In genomic region chr5:149990518-149991376, GRCh38 we compare ENCODE assay signal across 8 cellular contexts. TPM values are rescaled to one million over a fixed set of nuclear protein-coding genes. Genes with fewer than 3 reads are reported as not detected.
DNase-seq lines count a peak whose midpoint lies in the region; ATAC-seq and TF ChIP-seq lines count a peak whose summit lies in the region.

No MANE protein-coding gene starts in this region.

- no peak overlapping the region for H3K4me3 ChIP-seq in DND-41 (ENCODE audit: low read depth in 1 of 2, low read length in 2 of 2)
- no peak overlapping the region for H3K4me3 ChIP-seq in HCT116 (replicated peaks in 1 of 2; ENCODE audit: low read depth in 1 of 2, low read length in 2 of 2)
- H3K4me3 ChIP-seq in SU-DHL-6 (ENCODE audit: insufficient read depth, low read length, poor library complexity, severe bottlenecking): no peak overlapping the region
- H3K4me3 ChIP-seq in adipocyte (ENCODE audit: low read length): no peak overlapping the region
- no peak overlapping the region for H3K4me3 ChIP-seq in retinal pigment epithelial cell (ENCODE audit: low read length)

- H3K9me3 ChIP-seq in DND-41 (ENCODE audit: insufficient read depth, low read length, severe bottlenecking): no peaks in the 10 kb centered on the region
- H3K9me3 ChIP-seq in HCT116 (ENCODE audit: control insufficient read depth in 1 of 2, insufficient read depth in 1 of 2, low read depth in 1 of 2, low read length in 2 of 2): no peaks in the 10 kb centered on the region
- H3K9me3 ChIP-seq in SU-DHL-6 (ENCODE audit: insufficient read depth, low read length): no peaks in the 10 kb centered on the region
- no peaks in the 10 kb centered on the region for H3K9me3 ChIP-seq in adipocyte (ENCODE audit: control insufficient read depth, low read length)

- no peaks in the 10 kb centered on the region for H3F3A ChIP-seq in SU-DHL-6 (ENCODE audit: insufficient read depth)

- H3K9ac ChIP-seq in DND-41 (ENCODE audit: low read depth, low read length) (no peak overlapping the region), HCT116 (ENCODE audit: low read length) (no peak overlapping the region), SU-DHL-6 (ENCODE audit: low read length) (no peak overlapping the region), adipocyte (ENCODE audit: low read length) (no peak overlapping the region)

- CTCF ChIA-PET in HCT116 (lab: Charles Lee): interaction anchor here (0.6 to 5.3 kb wide), 19 partner anchors 8 to 355 kb away, joined by 3 to 88 read pairs (median 7); partner anchors contain the start of genes HMGXB3, SLC26A2 and TIGD6

- no peak overlapping the region for H3K27ac ChIP-seq in DND-41 (ENCODE audit: low read length)
- no peak overlapping the region for H3K27ac ChIP-seq in HCT116 (ENCODE audit: low read depth, low read length)
- H3K27ac ChIP-seq in SU-DHL-6 (ENCODE audit: low read depth, low read length): no peak overlapping the region

- no TSS peak for BruUV-seq in HCT116 (replicated peaks; lab: Mats Ljungman, UMichigan)

- H3K4me2 ChIP-seq in DND-41 (ENCODE audit: insufficient read depth, low read length): no peak overlapping the region
- H3K4me2 ChIP-seq in HCT116 (ENCODE audit: low read length): no peak overlapping the region
- no peak overlapping the region for H3K4me2 ChIP-seq in SU-DHL-6 (ENCODE audit: low read depth, low read length, poor library complexity, severe bottlenecking)

- H3K27me3 ChIP-seq in DND-41 (ENCODE audit: insufficient read depth, low read length, poor library complexity) (no peaks in the 10 kb centered on the region), HCT116 (ENCODE audit: insufficient read depth, low read length) (no peaks in the 10 kb centered on the region), SU-DHL-6 (ENCODE audit: low read length) (no peaks in the 10 kb centered on the region), adipocyte (replicated peaks; ENCODE audit: control insufficient read depth, insufficient read depth, low read length) (no peaks in the 10 kb centered on the region)

- peak; percentile 98 for TF ChIP-seq RAD21 in HCT116 (IDR thresholded peaks at IDR 0.05; ENCODE audit: low read depth)

- H3K4me1 ChIP-seq in DND-41 (ENCODE audit: insufficient read depth, low read length) (no peaks in the 10 kb centered on the region), HCT116 (ENCODE audit: control insufficient read depth in 1 of 2, insufficient read depth in 2 of 2, low read length in 2 of 2) (no peaks in the 10 kb centered on the region), adipocyte (ENCODE audit: control insufficient read depth, insufficient read depth, low read length) (peaks cover 20% of the 10 kb centered on the region)

- no peak overlapping the region for H2AFZ ChIP-seq in DND-41 (ENCODE audit: low read depth, low read length)
- no peak overlapping the region for H2AFZ ChIP-seq in HCT116 (ENCODE audit: low read depth, low read length, poor library complexity, severe bottlenecking)
- H2AFZ ChIP-seq in SU-DHL-6 (ENCODE audit: low read depth, low read length, severe bottlenecking): no peak overlapping the region

- RAD21 ChIA-PET in HCT116 (lab: Charles Lee; ENCODE audit: low non-redundant PET in 1 of 2, low total read pairs in 2 of 2, uncharacterized antibody in 2 of 2, unreplicated experiment in 2 of 2): interaction anchor here (0.6 to 2.0 kb wide), 8 partner anchors 27 to 353 kb away, joined by 3 to 11 read pairs (median 4); partner anchors contain the start of gene SLC26A2 (in 1 of the 2)

- peaks cover 9% of the 10 kb centered on the region; the same call in 1 of the 2 replicates for H3K36me3 ChIP-seq in DND-41 (ENCODE audit: insufficient read depth, low read length)
- H3K36me3 ChIP-seq in HCT116 (ENCODE audit: control insufficient read depth in 1 of 2, insufficient read depth in 2 of 2, low read length in 2 of 2): no peaks in the 10 kb centered on the region
- no peaks in the 10 kb centered on the region for H3K36me3 ChIP-seq in SU-DHL-6 (ENCODE audit: low read length)
- H3K36me3 ChIP-seq in adipocyte (ENCODE audit: control insufficient read depth, insufficient read depth, low read length, severe bottlenecking): peaks cover 12% of the 10 kb centered on the region

- H3K9me2 ChIP-seq in HCT116 (ENCODE audit: insufficient read depth) (no peaks in the 10 kb centered on the region), SU-DHL-6 (replicated peaks; ENCODE audit: insufficient read depth, low read length) (no peaks in the 10 kb centered on the region)

- ATAC-seq in DND-41 (ENCODE audit: insufficient read depth, low read depth) (peak; percentile 95), HCT116 (peak; percentile 97), left cardiac atrium (peak; percentile 82 to 85)

- TF ChIP-seq POLR2A in HCT116 (IDR thresholded peaks at IDR 0.05; ENCODE audit: borderline replicate concordance, extremely low read depth, insufficient read depth, insufficient read length): no peak

- POLR2A ChIA-PET in HCT116 (lab: Charles Lee): interaction anchor here (0.9 to 1.2 kb wide), 2 partner anchors 24 to 157 kb away, joined by 3 to 4 read pairs; no protein-coding TSS in a partner anchor

- intact Hi-C loops in HCT116 (cut with micrococcal nuclease): loop anchor here (1.0 to 5.0 kb wide), 3 partner anchors 138 to 354 kb away; no protein-coding TSS in a partner anchor
- intact Hi-C loops in left cardiac atrium (cut with DNase I): loop anchor here in 1 of 2 donors (2.0 kb wide), 2 partner anchors 156 to 354 kb away; no protein-coding TSS in a partner anchor
- intact Hi-C loops in posterior vena cava (cut with DNase I): loop anchor here in 1 of 2 donors (5.0 to 10.0 kb wide), 2 partner anchors 156 to 358 kb away; no protein-coding TSS in a partner anchor

- no peaks in the 10 kb centered on the region for H4K20me1 ChIP-seq in DND-41 (ENCODE audit: insufficient read depth, low read length)
- no peaks in the 10 kb centered on the region for H4K20me1 ChIP-seq in HCT116 (ENCODE audit: insufficient read depth)
- no peaks in the 10 kb centered on the region for H4K20me1 ChIP-seq in SU-DHL-6 (ENCODE audit: low read depth, low read length)

- DNase-seq in DND-41 (peak; percentile 73), HCT116 (ENCODE audit: low read depth, low spot score) (peak; percentile 64), NCI-H128 (lab: John Stamatoyannopoulos, UW; ENCODE audit: unreplicated experiment) (peak; percentile 59), adipocyte (ENCODE audit: low read depth) (peak; percentile 92), left cardiac atrium (peak; percentile 77), retinal pigment epithelial cell (ENCODE audit: low read depth) (peak; percentile 21), posterior vena cava (ENCODE audit: low spot score) (no peak)

- TF ChIP-seq CTCF in DND-41 (IDR thresholded peaks at IDR 0.05; ENCODE audit: borderline replicate concordance, extremely low read depth, low read length, poor library complexity, severe bottlenecking): peak; percentile 91
- TF ChIP-seq CTCF in HCT116 (IDR thresholded peaks at IDR 0.05 in 2 of 3, conservative IDR thresholded peaks at IDR 0.05 in 1 of 3; ENCODE audit: borderline replicate concordance in 1 of 3, insufficient read depth in 1 of 3, low read depth in 2 of 3, low read length in 2 of 3): peak; percentile 81 to 96 (median 88)
- peak; percentile 86 for TF ChIP-seq CTCF in SU-DHL-6 (IDR thresholded peaks at IDR 0.05; ENCODE audit: insufficient read depth, low read length, poor library complexity, severe bottlenecking)
- TF ChIP-seq CTCF in retinal pigment epithelial cell (conservative IDR thresholded peaks at IDR 0.05; ENCODE audit: low read depth, low read length): peak; percentile 92

- no peaks in the 10 kb centered on the region for H3K79me2 ChIP-seq in DND-41 (ENCODE audit: insufficient read depth, low read length)
- H3K79me2 ChIP-seq in HCT116 (ENCODE audit: insufficient read depth, low read length): no peaks in the 10 kb centered on the region
- no peaks in the 10 kb centered on the region for H3K79me2 ChIP-seq in SU-DHL-6 (ENCODE audit: insufficient read depth, low read length)

TF ChIP-seq in HCT116, 20 proteins besides CTCF, POLR2A, EP300 and RAD21 (continues in another document):
- no peak for TF ChIP-seq MAX (IDR thresholded peaks at IDR 0.05)
- TF ChIP-seq FOSL1 (IDR thresholded peaks at IDR 0.05; ENCODE audit: low read depth): 0 out of 2 replicates have a peak, but pooled peaks have one; percentile 5
- TF ChIP-seq YY1 (IDR thresholded peaks at IDR 0.05; ENCODE audit: extremely low read depth, insufficient replicate concordance, low read depth, low read length): no peak
- TF ChIP-seq SP1 (IDR thresholded peaks at IDR 0.05; ENCODE audit: low read depth): no peak
- 0 out of 2 replicates have a peak, but pooled peaks have one; percentile 23 for TF ChIP-seq CEBPB (IDR thresholded peaks at IDR 0.05; ENCODE audit: low read depth)
- TF ChIP-seq, protein P1, sequence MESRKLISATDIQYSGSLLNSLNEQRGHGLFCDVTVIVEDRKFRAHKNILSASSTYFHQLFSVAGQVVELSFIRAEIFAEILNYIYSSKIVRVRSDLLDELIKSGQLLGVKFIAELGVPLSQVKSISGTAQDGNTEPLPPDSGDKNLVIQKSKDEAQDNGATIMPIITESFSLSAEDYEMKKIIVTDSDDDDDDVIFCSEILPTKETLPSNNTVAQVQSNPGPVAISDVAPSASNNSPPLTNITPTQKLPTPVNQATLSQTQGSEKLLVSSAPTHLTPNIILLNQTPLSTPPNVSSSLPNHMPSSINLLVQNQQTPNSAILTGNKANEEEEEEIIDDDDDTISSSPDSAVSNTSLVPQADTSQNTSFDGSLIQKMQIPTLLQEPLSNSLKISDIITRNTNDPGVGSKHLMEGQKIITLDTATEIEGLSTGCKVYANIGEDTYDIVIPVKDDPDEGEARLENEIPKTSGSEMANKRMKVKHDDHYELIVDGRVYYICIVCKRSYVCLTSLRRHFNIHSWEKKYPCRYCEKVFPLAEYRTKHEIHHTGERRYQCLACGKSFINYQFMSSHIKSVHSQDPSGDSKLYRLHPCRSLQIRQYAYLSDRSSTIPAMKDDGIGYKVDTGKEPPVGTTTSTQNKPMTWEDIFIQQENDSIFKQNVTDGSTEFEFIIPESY (IDR thresholded peaks at IDR 0.05; ENCODE audit: extremely low read depth, insufficient replicate concordance, low read length): no peak

RNA-seq across cellular contexts. Expression of gene TIGD6, which starts 9.7 kb away (rescaled TPM):
- 2.1 TPM for total RNA-seq in HCT116 (2021; ENCODE audit: unreplicated experiment)
- polyA plus RNA-seq in HCT116 (2012): 2.7 and 3.6 TPM in 2 replicates
- 1 to 10 TPM; 3.3 to 4.1 TPM for total RNA-seq in left cardiac atrium
- total RNA-seq in posterior vena cava: 1 to 10 TPM; 3.8 to 4.7 TPM

RNA-seq across cellular contexts. Expression of gene HMGXB3, which starts 9.8 kb away (rescaled TPM):
- total RNA-seq in HCT116 (2021; ENCODE audit: unreplicated experiment): 41.8 TPM
- polyA plus RNA-seq in HCT116 (2012): 32.6 and 33.9 TPM in 2 replicates
- total RNA-seq in left cardiac atrium: 10 to 100 TPM; 14.1 to 22.1 TPM
- total RNA-seq in posterior vena cava: 10 to 100 TPM; 23.7 to 24.2 TPM

RNA-seq across cellular contexts. Expression of gene SLC26A2, which starts 30.2 kb away (rescaled TPM):
- total RNA-seq in HCT116 (2021; ENCODE audit: unreplicated experiment) (7.8 TPM), left cardiac atrium (10 to 100 TPM in 1 of 2 donors, 1 to 10 TPM in 1; 6.3 to 12.6 TPM), posterior vena cava (10 to 100 TPM; 11.3 to 13.2 TPM)
- polyA plus RNA-seq in HCT116 (2012): 1.6 and 2.1 TPM in 2 replicates

RNA-seq across cellular contexts. Expression of gene PDE6A, which starts 46.2 kb away (rescaled TPM):
- total RNA-seq in HCT116 (2021; ENCODE audit: unreplicated experiment) (not detected), left cardiac atrium (under 1 TPM in 1 of 2 donors, not detected in 1; 0.16 TPM), posterior vena cava (not detected)
- 0.01 TPM in 1 of 2 replicates, not detected in the other for polyA plus RNA-seq in HCT116 (2012)
